23 cellular contexts compared by ENCODE assay signal in genomic region chr2:190068764-190069163, GRCh38. TPM values are rescaled to one million over a fixed set of nuclear protein-coding genes. Genes with fewer than 3 reads are reported as not detected.
DNase-seq lines count a peak whose midpoint lies in the region; ATAC-seq, FAIRE-seq and TF ChIP-seq lines count a peak whose summit lies in the region.
"Had no signal": no experiment of that assay in that cellular context is flagged by ENCODE, and none has a peak within 500 bp of the region (broad histone marks: within the 10 kb centered on the region; RNA-seq: fewer than 3 reads in every experiment).

No MANE protein-coding gene starts in this region.

- H3K4me1 ChIP-seq in HepG2 (ENCODE audit: insufficient read depth, low read length) (no peaks in the 10 kb centered on the region), right lobe of liver (peaks cover 0 to 4% (median 0%) of the 10 kb centered on the region in 4 donors), OCI-LY3 (ENCODE audit: low read length) (0 out of 2 replicates have a peak, but pooled peaks cover 4% of the 10 kb centered on the region), fibroblast of lung (ENCODE audit: control insufficient read depth, extremely low read depth, insufficient read depth, low read length) (no peaks in the 10 kb centered on the region)

- no peaks in the 10 kb centered on the region for H3K9me3 ChIP-seq in HepG2 (ENCODE audit: low read length)
- H3K9me3 ChIP-seq in right lobe of liver: no peaks in the 10 kb centered on the region
- no peaks in the 10 kb centered on the region for H3K9me3 ChIP-seq in OCI-LY3 (ENCODE audit: insufficient read depth, low read length)
- no peaks in the 10 kb centered on the region for H3K9me3 ChIP-seq in fibroblast of lung (ENCODE audit: control insufficient read depth, insufficient read depth, low read depth, low read length)
- H3K9me3 ChIP-seq: SK-N-SH had no signal

- H2AFZ ChIP-seq in HepG2 (ENCODE audit: low read length) (no peak overlapping the region), OCI-LY3 (ENCODE audit: low read depth, low read length) (peak overlapping the region; percentile 49), fibroblast of lung (ENCODE audit: low read length) (peak overlapping the region; percentile 54)

- H3K9ac ChIP-seq in HepG2 (ENCODE audit: insufficient read depth, low read depth, low read length) (no peak overlapping the region), OCI-LY3 (ENCODE audit: low read length) (no peak overlapping the region), fibroblast of lung (ENCODE audit: insufficient read depth, low read length) (no peak overlapping the region)
- H3K9ac ChIP-seq: SK-N-SH had no signal

- CTCF ChIA-PET in HepG2 (lab: Yijun Ruan, JAX; ENCODE audit: low intra/inter-chr PET ratio, low total read pairs): interaction anchor here (2.1 kb wide), 1 partner anchor 408 kb away, joined by 15 read pairs; the partner anchor contains the start of gene ASNSD1

- DNase-seq in HepG2 (ENCODE audit: low spot score) (no peak), right lobe of liver (no peak), fibroblast of lung (ENCODE audit: low read depth in 2 of 2) (no peak), kidney tubule cell (ENCODE audit: low spot score) (no peak)
- DNase-seq: Calu3; CD8-positive, alpha-beta memory T cell; DMS153; NCI-H1092 treated with DMSO at 0.1 percent for 48 hours; NCI-H1436 treated with DMSO at 0.1 percent for 48 hours; NCI-H2081; NCI-H2171; NCI-H345; NCI-H524; NCI-H774; SIG-M5; SK-N-SH had no signal

- no peak overlapping the region for H3K27ac ChIP-seq in HepG2 (ENCODE audit: extremely low read length, insufficient read depth, low read length)
- no peak overlapping the region for H3K27ac ChIP-seq in right lobe of liver
- H3K27ac ChIP-seq in OCI-LY3 (ENCODE audit: low read length): no peak overlapping the region
- H3K27ac ChIP-seq in fibroblast of lung (ENCODE audit: insufficient read depth, low read length): no peak overlapping the region
- H3K27ac ChIP-seq: C4-2B had no signal

- POLR2A ChIA-PET in HepG2 (lab: Yijun Ruan, JAX): no interaction called here

- H3K4me3 ChIP-seq in HepG2 (replicated peaks in 1 of 3; ENCODE audit: insufficient read depth in 1 of 3, low read depth in 2 of 3, low read length in 3 of 3) (no peak overlapping the region), right lobe of liver (no peak overlapping the region), OCI-LY3 (ENCODE audit: low read length) (no peak overlapping the region), fibroblast of lung (replicated peaks in 1 of 4; ENCODE audit: control extremely low read depth in 1 of 4, insufficient read depth in 1 of 4, low read depth in 3 of 4, low read length in 4 of 4) (no peak overlapping the region)

- intact Hi-C loops in HepG2 (cut with micrococcal nuclease; ENCODE audit: unreplicated experiment) (no loop called here), right lobe of liver (cut with DNase I) (no loop called here)

- no peaks in the 10 kb centered on the region for H3K27me3 ChIP-seq in HepG2 (ENCODE audit: control insufficient read depth in 1 of 2, insufficient read depth in 2 of 2, low read length in 2 of 2)
- H3K27me3 ChIP-seq in right lobe of liver: no peaks in the 10 kb centered on the region
- no peaks in the 10 kb centered on the region for H3K27me3 ChIP-seq in OCI-LY3 (ENCODE audit: low read depth, low read length)
- no peaks in the 10 kb centered on the region for H3K27me3 ChIP-seq in fibroblast of lung (ENCODE audit: control insufficient read depth, insufficient read depth, low read length)

- H3K79me2 ChIP-seq in HepG2 (ENCODE audit: insufficient read depth, low read length): no peaks in the 10 kb centered on the region
- H3K79me2 ChIP-seq in OCI-LY3 (ENCODE audit: low read length): no peaks in the 10 kb centered on the region
- no peaks in the 10 kb centered on the region for H3K79me2 ChIP-seq in fibroblast of lung (ENCODE audit: control insufficient read depth, insufficient read depth, low read length)

- peak; percentile 62 for ATAC-seq in HepG2
- no peak for ATAC-seq in right lobe of liver
- ATAC-seq in GM18517 (IDR thresholded peaks at IDR 0.05; ENCODE audit: unreplicated experiment): no peak
- ATAC-seq in GM21717 (IDR thresholded peaks at IDR 0.05; ENCODE audit: unreplicated experiment): no peak

- TF ChIP-seq POLR2A in HepG2 (IDR thresholded peaks at IDR 0.05; ENCODE audit: insufficient read depth in 1 of 2, low read depth in 2 of 2, low read length in 2 of 2): no peak
- no peak for TF ChIP-seq POLR2A in right lobe of liver (IDR thresholded peaks at IDR 0.05)

- TF ChIP-seq EP300 in HepG2 (IDR thresholded peaks at IDR 0.05; ENCODE audit: low read depth in 2 of 2, low read length in 2 of 2) (no peak), HepG2 (CRISPR knock-in tag; IDR thresholded peaks at IDR 0.05; ENCODE audit: borderline replicate concordance) (no peak)

- TF ChIP-seq RAD21 in HepG2 (CRISPR knock-in tag; IDR thresholded peaks at IDR 0.05): no peak

- BruUV-seq in HepG2 (replicated peaks; lab: Mats Ljungman, UMichigan): no TSS peak

- no peaks in the 10 kb centered on the region for H3K36me3 ChIP-seq in HepG2 (replicated peaks in 1 of 2; ENCODE audit: control insufficient read depth in 1 of 2, insufficient read depth in 2 of 2, low read length in 2 of 2)
- H3K36me3 ChIP-seq in right lobe of liver: no peaks in the 10 kb centered on the region
- no peaks in the 10 kb centered on the region for H3K36me3 ChIP-seq in OCI-LY3 (replicated peaks; ENCODE audit: low read depth, low read length)
- H3K36me3 ChIP-seq in fibroblast of lung (ENCODE audit: control insufficient read depth, insufficient read depth, low read length): no peaks in the 10 kb centered on the region

- in situ Hi-C loops in HepG2 (cut with HindIII; ENCODE audit: extremely low pct_ligation_motif_present, low pct_unique_long_range_greater_than_20kb): loop anchor here (10.0 to 25.0 kb wide), 3 partner anchors 264 to 406 kb away; partner anchors contain the start of genes ANKAR and ASNSD1

- H4K20me1 ChIP-seq in HepG2 (ENCODE audit: insufficient read depth, low read length) (no peaks in the 10 kb centered on the region), OCI-LY3 (ENCODE audit: insufficient read depth, low read length) (no peaks in the 10 kb centered on the region), fibroblast of lung (ENCODE audit: control insufficient read depth, extremely low read depth, insufficient read depth, low read length) (no peaks in the 10 kb centered on the region)

- 5% methylated on average over 1 of the region's 1 CpG for WGBS in HepG2 (ENCODE audit: low lambda C conversion rate)
- 60% methylated on average over 1 of the region's 1 CpG for WGBS in right lobe of liver (ENCODE audit: insufficient coverage, low coverage, low lambda C conversion rate, missing lambda C conversion rate)

- TF ChIP-seq CTCF in HepG2 (CRISPR knock-in tag; IDR thresholded peaks at IDR 0.05) (no peak), right lobe of liver (IDR thresholded peaks at IDR 0.05) (no peak), OCI-LY3 (IDR thresholded peaks at IDR 0.05; ENCODE audit: low read depth, low read length) (no peak), fibroblast of lung (conservative IDR thresholded peaks at IDR 0.05 in 1 of 2, IDR thresholded peaks at IDR 0.05 in 1 of 2; ENCODE audit: low read depth in 1 of 2, low read length in 2 of 2) (no peak)

- no peak for FAIRE-seq in HepG2 (lab: Jason Lieb, UNC)
- FAIRE-seq: GM12892 had no signal

- H3K4me2 ChIP-seq in HepG2 (ENCODE audit: low read depth, low read length) (no peak overlapping the region), OCI-LY3 (ENCODE audit: low read length) (no peak overlapping the region), fibroblast of lung (ENCODE audit: extremely low read depth, insufficient read depth, low read length) (no peak overlapping the region)
- H3K4me2 ChIP-seq: SK-N-SH had no signal

TF ChIP-seq in HepG2, 621 proteins besides CTCF, POLR2A, EP300 and RAD21 (continues in another document):
- TF ChIP-seq FOXC1 (CRISPR knock-in tag; IDR thresholded peaks at IDR 0.05; ENCODE audit: borderline replicate concordance) (no peak), HNF4G (IDR thresholded peaks at IDR 0.05; ENCODE audit: borderline replicate concordance, low read depth, low read length) (no peak), HNF4G (CRISPR knock-in tag; IDR thresholded peaks at IDR 0.05; ENCODE audit: borderline replicate concordance, low read depth) (no peak), JUN (CRISPR knock-in tag; IDR thresholded peaks at IDR 0.05) (no peak), RNF2 (conservative IDR thresholded peaks at IDR 0.05; ENCODE audit: low read depth) (no peak)

RNA-seq across cellular contexts. Expression of gene MSTN, which starts 6.2 kb away (rescaled TPM):
- not detected in 2 replicates for total RNA-seq in HepG2 (2016; rRNA removed; fragmentation: Illumina TruSeq; extraction: Trizol)
- not detected in 2 replicates for total RNA-seq in HepG2 (2016; cell fraction: cytosol; rRNA removed; fragmentation: Illumina TruSeq; extraction: Trizol; ENCODE audit: low read depth)
- not detected in 2 replicates for total RNA-seq in HepG2 (2016; cell fraction: insoluble cytoplasmic fraction; rRNA removed; fragmentation: Illumina TruSeq; extraction: Trizol)
- not detected in 2 replicates for total RNA-seq in HepG2 (2016; cell fraction: membrane; rRNA removed; fragmentation: Illumina TruSeq; extraction: Trizol)
- total RNA-seq in HepG2 (2016; cell fraction: nucleus; rRNA removed; fragmentation: Illumina TruSeq; extraction: Trizol): not detected in 2 replicates
- polyA plus RNA-seq in HepG2 (2011; rRNA removed): 0.04 TPM in 2 replicates
- not detected in 2 replicates for polyA plus RNA-seq in HepG2 (2011; cell fraction: cytosol; rRNA removed)
- polyA plus RNA-seq in HepG2 (2011; cell fraction: nucleus; rRNA removed): 0.08 and 0.21 TPM in 2 replicates
- polyA plus RNA-seq in HepG2 (2012): 0.11 and 0.12 TPM in 2 replicates
- polyA plus RNA-seq in HepG2 (2016; cell fraction: cytosol; fragmentation: Illumina TruSeq; extraction: Trizol; ENCODE audit: low read depth): not detected in 2 replicates
- not detected in 2 replicates for polyA plus RNA-seq in HepG2 (2016; cell fraction: insoluble cytoplasmic fraction; fragmentation: Illumina TruSeq; extraction: Trizol; ENCODE audit: low read depth)
- not detected in 2 replicates for polyA plus RNA-seq in HepG2 (2016; cell fraction: membrane; fragmentation: Illumina TruSeq; extraction: Trizol; ENCODE audit: low read depth)
- not detected in 2 replicates for polyA plus RNA-seq in HepG2 (2016; cell fraction: nucleus; fragmentation: Illumina TruSeq; extraction: Trizol; ENCODE audit: insufficient read depth, low read depth)
- polyA minus RNA-seq in HepG2 (2011; rRNA and poly(A)+ RNA removed; ENCODE audit: low replicate concordance): not detected in 2 replicates
- not detected in 2 replicates for polyA minus RNA-seq in HepG2 (2011; cell fraction: cytosol; rRNA and poly(A)+ RNA removed)
- 0.25 TPM in 1 of 2 replicates, not detected in the other for polyA minus RNA-seq in HepG2 (2011; cell fraction: nucleus; rRNA and poly(A)+ RNA removed)
- total RNA-seq in right lobe of liver: not detected
- total RNA-seq in fibroblast of lung: 0.26 and 3.1 TPM in 2 replicates
- 0.81 and 19.6 TPM in 2 replicates for polyA plus RNA-seq in fibroblast of lung
- polyA plus RNA-seq in fibroblast of lung (2012): 0.41 and 10.4 TPM in 2 replicates
- 2.0 TPM in 1 of 2 replicates, not detected in the other for polyA minus RNA-seq in fibroblast of lung (ENCODE audit: low replicate concordance)
- total RNA-seq: CD8-positive, alpha-beta memory T cell; G401; H4 had no signal
- polyA plus RNA-seq: CD8-positive, alpha-beta memory T cell had no signal
